ENCODE assay signal across 8 cellular contexts in genomic region chr1:150562384-150563339, GRCh38. TPM values are rescaled to one million over a fixed set of nuclear protein-coding genes. Genes with fewer than 3 reads are reported as not detected.
DNase-seq lines count a peak whose midpoint lies in the region; ATAC-seq, FAIRE-seq and TF ChIP-seq lines count a peak whose summit lies in the region.

No MANE protein-coding gene starts in this region.

- H2BK120ac ChIP-seq in mesenchymal stem cell (ENCODE audit: low read depth, low read length), result peak overlapping the region; percentile 99

- no peak overlapping the region for H3K23ac ChIP-seq in mesenchymal stem cell (ENCODE audit: low read length in 2 of 2)

- peak overlapping the region; percentile 100 for H2BK5ac ChIP-seq in mesenchymal stem cell (ENCODE audit: low read depth, low read length, poor library complexity, severe bottlenecking)

- no peaks in the 10 kb centered on the region for H3K36me3 ChIP-seq in SK-N-SH (replicated peaks in 1 of 2; ENCODE audit: control insufficient read depth in 1 of 2, insufficient read depth in 2 of 2, low read length in 1 of 2)
- H3K36me3 ChIP-seq in mesenchymal stem cell (ENCODE audit: control insufficient read depth in 1 of 2, insufficient read depth in 2 of 2, low read depth in 1 of 2, low read length in 2 of 2), result peaks cover 16 to 20% of the 10 kb centered on the region in 2 experiments

- H3K9me3 ChIP-seq in SK-N-SH (no peaks in the 10 kb centered on the region), mesenchymal stem cell (ENCODE audit: control insufficient read depth, low read length) (no peaks in the 10 kb centered on the region)

- FAIRE-seq in D721Med (lab: Jason Lieb, UNC), result no peak

- H3K27me3 ChIP-seq in SK-N-SH (ENCODE audit: insufficient read depth) (no peaks in the 10 kb centered on the region), mesenchymal stem cell (ENCODE audit: control insufficient read depth in 1 of 2, insufficient read depth in 1 of 2, low read length in 2 of 2) (no peaks in the 10 kb centered on the region)

- no peaks in the 10 kb centered on the region for H3K9me2 ChIP-seq in SK-N-SH

- peak overlapping the region in 1 of 2 experiments; percentile 38 for H3K14ac ChIP-seq in mesenchymal stem cell (ENCODE audit: low read length in 2 of 2)

- ATAC-seq in GM18861 (IDR thresholded peaks at IDR 0.05; ENCODE audit: unreplicated experiment), result peak; percentile 27
- ATAC-seq in HG02870 (IDR thresholded peaks at IDR 0.05; ENCODE audit: unreplicated experiment), result peak; percentile 37

- DNase-seq in SK-N-SH (no peak), astrocyte of the hippocampus (ENCODE audit: low read depth, low spot score) (peak; percentile 43), mesenchymal stem cell (peak; percentile 73), mesenteric fat pad (ENCODE audit: low spot score) (no peak), D721Med (ENCODE audit: insufficient read length, low spot score) (no peak)
- DNase-seq in stimulated activated naive CD4-positive, alpha-beta T cell (lab: John Stamatoyannopoulos, UW), result peak; percentile 53 to 75 (median 66)

- peak overlapping the region; percentile 82 for H4K8ac ChIP-seq in mesenchymal stem cell (ENCODE audit: low read length)

- WGBS in SK-N-SH (ENCODE audit: low lambda C conversion rate), result 20% methylated on average over 4 of the region's 4 CpGs
- WGBS in mesenchymal stem cell, result 20% methylated on average over 4 of the region's 4 CpGs

- POLR2A ChIA-PET in SK-N-SH (lab: Yijun Ruan, JAX), result interaction anchor here (1.0 to 8.9 kb wide), 6 partner anchors 8 to 67 kb away, joined by 3 to 149 read pairs (median 4); partner anchors contain the start of genes ADAMTSL4, ENSA and MCL1

- CTCF ChIA-PET in SK-N-SH (lab: Yijun Ruan, JAX), result interaction anchor here (1.2 to 6.2 kb wide), 8 partner anchors 12 to 433 kb away, joined by 3 to 142 read pairs (median 18); partner anchors contain the start of genes ADAMTSL4, FALEC and MCL1

- H4K20me1 ChIP-seq in SK-N-SH (ENCODE audit: insufficient read depth), result peaks cover 6% of the 10 kb centered on the region; the same call in 1 of the 2 replicates

- no peak overlapping the region; the same call in 1 of the 2 replicates for H2AFZ ChIP-seq in SK-N-SH (ENCODE audit: low read depth)
- no peak overlapping the region for H2AFZ ChIP-seq in mesenchymal stem cell (ENCODE audit: low read depth, low read length)

- H3K4me3 ChIP-seq in SK-N-SH (ENCODE audit: low read depth in 2 of 2, low read length in 1 of 2), result peak overlapping the region in 1 of 2 experiments; percentile 69; a peak in 2 of 4 replicates
- H3K4me3 ChIP-seq in mesenchymal stem cell (ENCODE audit: insufficient read depth in 1 of 2, low read depth in 1 of 2, low read length in 2 of 2), result peak overlapping the region in 1 of 2 experiments; percentile 60

- no peak for TF ChIP-seq RAD21 in SK-N-SH (IDR thresholded peaks at IDR 0.05; ENCODE audit: low read length)

- peaks cover 86% of the 10 kb centered on the region for H3K79me2 ChIP-seq in SK-N-SH (ENCODE audit: insufficient read depth)

- peaks cover 49% of the 10 kb centered on the region for H3F3A ChIP-seq in SK-N-SH (replicated peaks; ENCODE audit: insufficient read depth)

- peak overlapping the region; percentile 73 to 92 for H3K18ac ChIP-seq in mesenchymal stem cell (ENCODE audit: low read depth in 1 of 2, low read length in 2 of 2)

- peak overlapping the region; percentile 99 for H2AK5ac ChIP-seq in mesenchymal stem cell (ENCODE audit: low read length, severe bottlenecking)

- peak overlapping the region; percentile 77 to 97 for H3K4ac ChIP-seq in mesenchymal stem cell (ENCODE audit: low read depth in 1 of 2, low read length in 2 of 2)

- peaks cover 24% of the 10 kb centered on the region for H3K79me1 ChIP-seq in mesenchymal stem cell (replicated peaks; ENCODE audit: low read length, poor library complexity, severe bottlenecking)

- TF ChIP-seq CTCF in SK-N-SH (IDR thresholded peaks at IDR 0.05), result no peak
- no peak for TF ChIP-seq CTCF in D721Med (IDR thresholded peaks at IDR 0.05; ENCODE audit: insufficient read depth, missing control alignments)

- H3K27ac ChIP-seq in SK-N-SH (ENCODE audit: low read depth in 2 of 2, low read length in 1 of 2) (peak overlapping the region; percentile 99 to 100), mesenchymal stem cell (ENCODE audit: low read length, poor library complexity, severe bottlenecking) (peak overlapping the region; percentile 100)

- H3K4me2 ChIP-seq in SK-N-SH (peak overlapping the region; percentile 81), mesenchymal stem cell (ENCODE audit: low read length, poor library complexity, severe bottlenecking) (peak overlapping the region; percentile 35)

- TF ChIP-seq EP300 in SK-N-SH (IDR thresholded peaks at IDR 0.05; ENCODE audit: borderline replicate concordance in 1 of 2, low read depth in 1 of 2, low read length in 1 of 2), result no peak

- H2BK12ac ChIP-seq in mesenchymal stem cell (ENCODE audit: low read length in 2 of 2), result peak overlapping the region; percentile 41 to 94

- H3K4me1 ChIP-seq in SK-N-SH (ENCODE audit: control insufficient read depth in 1 of 2, insufficient read depth in 2 of 2, low read depth in 1 of 2, low read length in 1 of 2) (peaks cover 42 to 46% of the 10 kb centered on the region in 2 experiments), mesenchymal stem cell (ENCODE audit: control insufficient read depth, insufficient read depth, low read depth, low read length) (peaks cover 69% of the 10 kb centered on the region)

- peak overlapping the region; percentile 89 for H3K9ac ChIP-seq in SK-N-SH
- peak overlapping the region; percentile 98 for H3K9ac ChIP-seq in mesenchymal stem cell (ENCODE audit: low read length)

- H2BK15ac ChIP-seq in mesenchymal stem cell (ENCODE audit: low read depth, poor library complexity, severe bottlenecking), result peak overlapping the region; percentile 92

- peak overlapping the region; percentile 96 for H4K91ac ChIP-seq in mesenchymal stem cell (ENCODE audit: low read length)

TF ChIP-seq in SK-N-SH, 30 proteins besides CTCF, POLR2A, EP300 and RAD21:
- TF ChIP-seq GABPA (IDR thresholded peaks at IDR 0.05; ENCODE audit: low read depth) (0 out of 2 replicates have a peak, but pooled peaks have one; percentile 29), ELF1 (IDR thresholded peaks at IDR 0.05) (no peak), GATA2 (CRISPR knock-in tag; IDR thresholded peaks at IDR 0.05) (no peak), EZH2phosphoT487 (IDR thresholded peaks at IDR 0.05; ENCODE audit: borderline replicate concordance, low read depth) (no peak), REST (IDR thresholded peaks at IDR 0.05; ENCODE audit: low read depth, low read length) (no peak), RCOR1 (IDR thresholded peaks at IDR 0.05; ENCODE audit: low read length) (no peak)

RNA-seq across cellular contexts. Expression of gene ADAMTSL4, which starts 13.5 kb away (rescaled TPM):
- polyA plus RNA-seq in SK-N-SH (2012; rRNA removed), result 2.4 and 3.4 TPM in 2 replicates
- polyA plus RNA-seq in SK-N-SH (2012; cell fraction: cytosol; rRNA removed), result 1.9 and 3.0 TPM in 2 replicates
- polyA plus RNA-seq in SK-N-SH (2012; cell fraction: nucleus; rRNA removed), result 11.2 and 16.1 TPM in 2 replicates
- polyA plus RNA-seq in mesenchymal stem cell (2013, experiment 1 of 2), result 15.0 TPM
- polyA plus RNA-seq in mesenchymal stem cell (2013, experiment 2 of 2), result 14.4 TPM
- total RNA-seq in mesenteric fat pad, result 76.4 TPM

RNA-seq across cellular contexts. Expression of gene MCL1, which starts 16.7 kb away (rescaled TPM):
- 110 and 131 TPM in 2 replicates for polyA plus RNA-seq in SK-N-SH (2012; rRNA removed)
- 70.8 and 82.9 TPM in 2 replicates for polyA plus RNA-seq in SK-N-SH (2012; cell fraction: cytosol; rRNA removed)
- polyA plus RNA-seq in SK-N-SH (2012; cell fraction: nucleus; rRNA removed), result 354 and 429 TPM in 2 replicates
- 229 TPM for polyA plus RNA-seq in mesenchymal stem cell (2013, experiment 1 of 2)
- polyA plus RNA-seq in mesenchymal stem cell (2013, experiment 2 of 2), result 224 TPM
- 697 TPM for total RNA-seq in mesenteric fat pad

RNA-seq across cellular contexts. Expression of gene FALEC, which starts 47.1 kb away (rescaled TPM):
- polyA plus RNA-seq in SK-N-SH (2012; rRNA removed), result 0.50 and 0.72 TPM in 2 replicates
- 0.13 and 0.37 TPM in 2 replicates for polyA plus RNA-seq in SK-N-SH (2012; cell fraction: cytosol; rRNA removed)
- polyA plus RNA-seq in SK-N-SH (2012; cell fraction: nucleus; rRNA removed), result 0.68 and 0.89 TPM in 2 replicates
- not detected for polyA plus RNA-seq in mesenchymal stem cell (2013, experiment 1 of 2)
- not detected for polyA plus RNA-seq in mesenchymal stem cell (2013, experiment 2 of 2)
- not detected for total RNA-seq in mesenteric fat pad

RNA-seq across cellular contexts. Expression of gene ECM1, which starts 54.8 kb away (rescaled TPM):
- polyA plus RNA-seq in SK-N-SH (2012; rRNA removed), result 20.2 and 32.3 TPM in 2 replicates
- 9.6 and 16.2 TPM in 2 replicates for polyA plus RNA-seq in SK-N-SH (2012; cell fraction: cytosol; rRNA removed)
- 35.6 and 37.4 TPM in 2 replicates for polyA plus RNA-seq in SK-N-SH (2012; cell fraction: nucleus; rRNA removed)
- polyA plus RNA-seq in mesenchymal stem cell (2013, experiment 1 of 2), result 165 TPM
- 158 TPM for polyA plus RNA-seq in mesenchymal stem cell (2013, experiment 2 of 2)
- 33.1 TPM for total RNA-seq in mesenteric fat pad

Comparison
In these comparisons a context has a peak if more than half of its experiments do, and no peak if none do; other contexts are left out.
1. DNase-seq: peak in astrocyte of the hippocampus (single experiment), mesenchymal stem cell (single experiment) and stimulated activated naive CD4-positive, alpha-beta T cell (6 of 6); none in SK-N-SH (single experiment), mesenteric fat pad (single experiment) and D721Med (single experiment).